8 cellular contexts compared by ENCODE assay signal in the genomic region with DNA sequence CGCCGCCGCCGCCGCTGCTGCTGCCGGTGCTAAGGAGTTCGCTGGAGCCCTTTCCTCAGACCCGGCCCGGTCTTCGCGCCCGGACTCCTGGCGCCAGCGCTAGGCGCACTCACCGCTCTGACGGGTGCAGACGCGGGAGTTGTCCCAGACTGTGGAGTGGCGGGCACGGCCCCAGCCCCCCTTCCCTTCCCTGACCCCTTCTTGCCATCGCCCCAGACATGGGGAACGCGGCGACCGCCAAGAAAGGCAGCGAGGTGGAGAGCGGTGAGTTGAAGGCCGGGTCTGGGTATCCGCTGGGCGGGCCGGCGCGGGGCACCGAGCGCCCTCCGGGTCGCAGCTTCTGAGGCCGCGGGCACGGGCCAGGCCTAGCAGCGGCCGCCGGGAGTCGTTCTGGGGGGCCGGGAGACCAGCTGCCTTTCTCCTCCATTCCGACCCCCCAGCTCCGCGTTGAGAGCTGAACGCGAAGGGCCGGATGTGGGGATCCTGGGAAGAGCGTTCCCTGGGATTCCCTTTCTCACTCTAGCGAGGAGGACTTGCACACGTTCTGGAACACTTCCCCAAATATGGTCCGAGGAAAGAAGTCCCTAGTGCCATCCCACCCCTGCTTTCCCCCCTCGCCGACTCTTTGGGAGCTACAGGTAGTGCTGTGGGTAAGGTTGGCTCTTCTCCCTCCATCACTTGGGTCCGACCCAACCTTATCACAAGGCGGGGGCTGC.
A peak's percentile ranks its signal among the peaks of the same experiment; 100 is the strongest.
DNase-seq lines count a peak whose midpoint lies in the region; ATAC-seq and TF ChIP-seq lines count a peak whose summit lies in the region.

No MANE protein-coding gene starts in this region.

- H3K36me3 Mint-ChIP-seq in GM23338 (ENCODE audit: low read depth) (no peaks in the 10 kb centered on the region; the same call in none of the 3 replicates), osteocyte (ENCODE audit: unreplicated experiment) (no peaks in the 10 kb centered on the region)
- no peaks in the 10 kb centered on the region for H3K36me3 Mint-ChIP-seq in activated T-helper 17 cell treated with anti-CD3 and anti-CD28 coated beads, Interleukin-2, amount 50 U/mL, for 72 hours (ENCODE audit: low read depth)

- no peaks in the 10 kb centered on the region; the same call in 2 of the 3 replicates for H3K9me3 Mint-ChIP-seq in GM23338
- H3K9me3 Mint-ChIP-seq in activated T-helper 17 cell treated with anti-CD3 and anti-CD28 coated beads, Interleukin-2, amount 50 U/mL, for 72 hours = no peaks in the 10 kb centered on the region
- no peaks in the 10 kb centered on the region for H3K9me3 Mint-ChIP-seq in osteocyte (ENCODE audit: unreplicated experiment)

- H3K27me3 Mint-ChIP-seq in GM23338 (ENCODE audit: insufficient read depth, low read depth, poor library complexity) (peaks cover 3% of the 10 kb centered on the region), osteocyte (ENCODE audit: unreplicated experiment) (no peaks in the 10 kb centered on the region)
- H3K27me3 Mint-ChIP-seq in activated T-helper 17 cell treated with anti-CD3 and anti-CD28 coated beads, Interleukin-2, amount 50 U/mL, for 72 hours = peaks cover 2% of the 10 kb centered on the region

- H3K36me3 ChIP-seq in GM23338 (ENCODE audit: insufficient read depth) = no peaks in the 10 kb centered on the region
- H3K36me3 ChIP-seq in KMS-11 (ENCODE audit: insufficient read depth) = no peaks in the 10 kb centered on the region

- peak overlapping the region; percentile 80; the same call in 1 of the 2 replicates for H3K9ac ChIP-seq in KMS-11

- H3K27ac ChIP-seq in GM23338 (ENCODE audit: low read depth) (peak overlapping the region; percentile 27; the same call in 1 of the 2 replicates), KMS-11 (no peak overlapping the region; the same call in 1 of the 2 replicates)

- no peak for TF ChIP-seq CTCF in GM23338 (conservative IDR thresholded peaks at IDR 0.05; ENCODE audit: low read depth in 2 of 2)
- TF ChIP-seq CTCF in KMS-11 (conservative IDR thresholded peaks at IDR 0.05; ENCODE audit: low read depth, low read length) = no peak
- TF ChIP-seq CTCF in osteocyte (IDR thresholded peaks at IDR 0.05) = no peak

- peak overlapping the region; percentile 85 for H3K4me3 ChIP-seq in GM23338
- peak overlapping the region; percentile 20 for H3K4me3 ChIP-seq in KMS-11 (IDR thresholded peaks at IDR 0.05; ENCODE audit: insufficient read depth, low read depth, low read length)

- H3K4me1 Mint-ChIP-seq in GM23338 (peaks cover 6% of the 10 kb centered on the region), osteocyte (ENCODE audit: unreplicated experiment) (peaks cover 25% of the 10 kb centered on the region)
- peaks cover 4% of the 10 kb centered on the region for H3K4me1 Mint-ChIP-seq in activated T-helper 17 cell treated with anti-CD3 and anti-CD28 coated beads, Interleukin-2, amount 50 U/mL, for 72 hours

- H3K9me2 ChIP-seq in GM23338 (ENCODE audit: insufficient read depth) = no peaks in the 10 kb centered on the region

- no peaks in the 10 kb centered on the region for H3F3A ChIP-seq in GM23338 (replicated peaks; ENCODE audit: low read depth)

- H3K27me3 ChIP-seq in GM23338 (ENCODE audit: insufficient read depth) (no peaks in the 10 kb centered on the region), KMS-11 (ENCODE audit: insufficient read depth, low read depth) (no peaks in the 10 kb centered on the region)

- H3K4me3 Mint-ChIP-seq in GM23338 (peak overlapping the region; percentile 86), osteocyte (ENCODE audit: unreplicated experiment) (peak overlapping the region; percentile 81)
- peak overlapping the region; percentile 88 for H3K4me3 Mint-ChIP-seq in activated T-helper 17 cell treated with anti-CD3 and anti-CD28 coated beads, Interleukin-2, amount 50 U/mL, for 72 hours

- H2AFZ ChIP-seq in GM23338 (peak overlapping the region; percentile 87), KMS-11 (ENCODE audit: low read depth) (peak overlapping the region; percentile 85; the same call in 1 of the 2 replicates)

- 0 out of 2 replicates have a peak overlapping the region, but pooled peaks have one; percentile 75 for H3K27ac Mint-ChIP-seq in GM23338
- peak overlapping the region; percentile 71 for H3K27ac Mint-ChIP-seq in activated T-helper 17 cell treated with anti-CD3 and anti-CD28 coated beads, Interleukin-2, amount 50 U/mL, for 72 hours
- peak overlapping the region; percentile 84 for H3K27ac Mint-ChIP-seq in osteocyte (ENCODE audit: unreplicated experiment)

- H3K79me2 ChIP-seq in GM23338 (replicated peaks; ENCODE audit: insufficient read depth) (peaks cover 62% of the 10 kb centered on the region), KMS-11 (ENCODE audit: insufficient read depth, low read depth) (no peaks in the 10 kb centered on the region)

- H3K4me1 ChIP-seq in GM23338 (ENCODE audit: insufficient read depth) (peaks cover 8% of the 10 kb centered on the region; the same call in 1 of the 2 replicates), KMS-11 (ENCODE audit: low read depth, poor library complexity, severe bottlenecking) (peaks cover 8% of the 10 kb centered on the region)

- intact Hi-C loops in Right ventricle myocardium superior (cut with DNase I) = no loop called here

- peak; percentile 60 for DNase-seq in activated CD8-positive, alpha-beta memory T cell treated with anti-CD3 and anti-CD28 coated beads, Interleukin-2, amount 50 U/mL, for 48 hours
- DNase-seq in activated CD8-positive, alpha-beta memory T cell treated with anti-CD3 and anti-CD28 coated beads, Interleukin-2, amount 50 U/mL, for 4 hours = no peak
- DNase-seq in GM23338 (ENCODE audit: low spot score) (peak; percentile 45), Right ventricle myocardium superior (no peak), osteocyte (ENCODE audit: extremely low spot score, unreplicated experiment) (no peak), GOT3 (lab: John Stamatoyannopoulos, UW) (no peak)

- H3K4me2 ChIP-seq in GM23338 = peak overlapping the region; percentile 91
- H3K4me2 ChIP-seq in KMS-11 = peak overlapping the region; percentile 68

- ATAC-seq in GM23338 (peak; percentile 75), Right ventricle myocardium superior (ENCODE audit: poor library complexity) (peak; percentile 67)
- ATAC-seq in activated T-helper 17 cell treated with anti-CD3 and anti-CD28 coated beads, Interleukin-2, amount 50 U/mL, for 72 hours (replicated peaks) = peak; percentile 61

- H4K20me1 ChIP-seq in GM23338 (replicated peaks; ENCODE audit: insufficient read depth) (no peaks in the 10 kb centered on the region), KMS-11 (ENCODE audit: insufficient read depth) (no peaks in the 10 kb centered on the region)

TF ChIP-seq in GM23338, 12 proteins besides CTCF, POLR2A, EP300 and RAD21 (continues in another document):
- TF ChIP-seq POLR2AphosphoS5 (IDR thresholded peaks at IDR 0.05; ENCODE audit: low read depth) = no peak; the same call in 1 of the 2 replicates
- no peak for TF ChIP-seq JUNB (IDR thresholded peaks at IDR 0.05; ENCODE audit: unreplicated experiment)

Comparison
In these comparisons a context has a peak if more than half of its experiments do, and no peak if none do; other contexts are left out.
1. DNase-seq: peak in activated CD8-positive, alpha-beta memory T cell treated with anti-CD3 and anti-CD28 coated beads, Interleukin-2, amount 50 U/mL, for 48 hours (single experiment) and GM23338 (single experiment); none in activated CD8-positive, alpha-beta memory T cell treated with anti-CD3 and anti-CD28 coated beads, Interleukin-2, amount 50 U/mL, for 4 hours (single experiment), Right ventricle myocardium superior (single experiment), osteocyte (single experiment) and GOT3 (single experiment).
2. Peak in every context shown above with its lines, with median percentiles within 50 percentile points of each other: ATAC-seq, H3K27ac Mint-ChIP-seq and H3K4me3 Mint-ChIP-seq.